ENCODE assay signal across 18 cellular contexts in genomic region chr1:19258353-19258752, GRCh38. TPM values are rescaled to one million over a fixed set of nuclear protein-coding genes. Genes with fewer than 3 reads are reported as not detected.
DNase-seq lines count a peak whose midpoint lies in the region; ATAC-seq, FAIRE-seq and TF ChIP-seq lines count a peak whose summit lies in the region.
"Had no signal": no experiment of that assay in that cellular context is flagged by ENCODE, and none has a peak within 500 bp of the region (broad histone marks: within the 10 kb centered on the region; RNA-seq: fewer than 3 reads in every experiment).

No MANE protein-coding gene starts in this region.

- no peak for ATAC-seq in activated CD8-positive, alpha-beta T cell treated with anti-CD3 and anti-CD28 coated beads for 36 hours
- no peak for ATAC-seq in activated CD8-positive, alpha-beta T cell treated with anti-CD3 and anti-CD28 coated beads, Interleukin-2, amount 10 ng/mL, durations not matched to agents 7 days and 5 days
- ATAC-seq in GM12878 (no peak), GM18867 (IDR thresholded peaks at IDR 0.05; ENCODE audit: unreplicated experiment) (no peak)
- no peak for ATAC-seq in CD4-positive, alpha-beta T cell (ENCODE audit: poor library complexity)

- no peaks in the 10 kb centered on the region for H3K27me3 Mint-ChIP-seq in activated CD8-positive, alpha-beta T cell treated with anti-CD3 and anti-CD28 coated beads for 36 hours
- no peaks in the 10 kb centered on the region for H3K27me3 Mint-ChIP-seq in activated CD8-positive, alpha-beta T cell treated with anti-CD3 and anti-CD28 coated beads, Interleukin-2, amount 10 ng/mL, durations not matched to agents 7 days and 5 days (ENCODE audit: low read depth)
- H3K27me3 Mint-ChIP-seq in HFFc6 (ENCODE audit: insufficient read depth): peaks cover 2% of the 10 kb centered on the region
- H3K27me3 Mint-ChIP-seq in CD4-positive, alpha-beta T cell: no peaks in the 10 kb centered on the region
- H3K27me3 Mint-ChIP-seq: CD8-positive, alpha-beta memory T cell had no signal

- no peak for TF ChIP-seq RAD21 in GM12878 (IDR thresholded peaks at IDR 0.05; ENCODE audit: insufficient read depth, low read depth, low read length)

- H3K4me3 Mint-ChIP-seq in activated CD8-positive, alpha-beta T cell treated with anti-CD3 and anti-CD28 coated beads for 36 hours: no peak overlapping the region
- no peak overlapping the region for H3K4me3 Mint-ChIP-seq in activated CD8-positive, alpha-beta T cell treated with anti-CD3 and anti-CD28 coated beads, Interleukin-2, amount 10 ng/mL, durations not matched to agents 7 days and 5 days
- H3K4me3 Mint-ChIP-seq in HFFc6: no peak overlapping the region
- no peak overlapping the region for H3K4me3 Mint-ChIP-seq in CD4-positive, alpha-beta T cell
- H3K4me3 Mint-ChIP-seq: CD8-positive, alpha-beta memory T cell had no signal

- H3K36me3 Mint-ChIP-seq in activated CD8-positive, alpha-beta T cell treated with anti-CD3 and anti-CD28 coated beads for 36 hours (ENCODE audit: low read depth): peaks cover 55% of the 10 kb centered on the region
- H3K36me3 Mint-ChIP-seq in activated CD8-positive, alpha-beta T cell treated with anti-CD3 and anti-CD28 coated beads, Interleukin-2, amount 10 ng/mL, durations not matched to agents 7 days and 5 days (ENCODE audit: low read depth): peaks cover 19% of the 10 kb centered on the region
- peaks cover 12% of the 10 kb centered on the region; the same call in 1 of the 2 replicates for H3K36me3 Mint-ChIP-seq in HFFc6 (ENCODE audit: low read depth)
- peaks cover 55% of the 10 kb centered on the region for H3K36me3 Mint-ChIP-seq in CD4-positive, alpha-beta T cell (ENCODE audit: low read depth)

- H4K20me1 ChIP-seq in GM12878 (ENCODE audit: control insufficient read depth, insufficient read depth): peaks cover 3% of the 10 kb centered on the region; the same call in 1 of the 2 replicates

- in situ Hi-C loops in GM12878 (cut with MboI): no loop called here

- FAIRE-seq in GM12878 (lab: Jason Lieb, UNC): no peak
- FAIRE-seq: D721Med had no signal

- H3K4me1 Mint-ChIP-seq in activated CD8-positive, alpha-beta T cell treated with anti-CD3 and anti-CD28 coated beads for 36 hours (ENCODE audit: low read depth): peaks cover 28% of the 10 kb centered on the region
- peaks cover 8% of the 10 kb centered on the region for H3K4me1 Mint-ChIP-seq in activated CD8-positive, alpha-beta T cell treated with anti-CD3 and anti-CD28 coated beads, Interleukin-2, amount 10 ng/mL, durations not matched to agents 7 days and 5 days (ENCODE audit: low read depth)
- H3K4me1 Mint-ChIP-seq in HFFc6 (ENCODE audit: low read depth): peaks cover 33% of the 10 kb centered on the region
- H3K4me1 Mint-ChIP-seq in CD4-positive, alpha-beta T cell (ENCODE audit: low read depth): peaks cover 8% of the 10 kb centered on the region

- 0 out of 2 replicates have a peak, but pooled peaks have one; percentile 31 for TF ChIP-seq POLR2A in GM12878 (IDR thresholded peaks at IDR 0.05; ENCODE audit: low read depth, low read length)

- CTCF ChIA-PET in activated CD8-positive, alpha-beta T cell treated with anti-CD3 and anti-CD28 coated beads for 36 hours (lab: Charles Lee): no interaction called here
- CTCF ChIA-PET in activated CD8-positive, alpha-beta T cell treated with anti-CD3 and anti-CD28 coated beads, Interleukin-2, amount 10 ng/mL, durations not matched to agents 7 days and 5 days (lab: Charles Lee): no interaction called here
- CTCF ChIA-PET in GM12878 (lab: Yijun Ruan, JAX): interaction anchor here (0.7 to 0.9 kb wide), 2 partner anchors 17 to 45 kb away, joined by 3 read pairs; no protein-coding TSS in a partner anchor
- CTCF ChIA-PET in CD4-positive, alpha-beta T cell (lab: Charles Lee): no interaction called here

- DNase-seq in activated CD8-positive, alpha-beta T cell treated with anti-CD3 and anti-CD28 coated beads for 36 hours: no peak
- DNase-seq in activated CD8-positive, alpha-beta T cell treated with anti-CD3 and anti-CD28 coated beads, Interleukin-2, amount 10 ng/mL, durations not matched to agents 7 days and 5 days: no peak
- DNase-seq in HFFc6 (no peak), GM12878 (ENCODE audit: low read depth, low spot score) (no peak)
- no peak for DNase-seq in CD4-positive, alpha-beta T cell
- DNase-seq: CD8-positive, alpha-beta memory T cell; DMS79; HCEC 1CT; KBM-7; NCI-H1417 treated with DMSO at 0.1 percent for 48 hours; NCI-H1930; NCI-H446; NCI-H69; SIG-M5 had no signal

- SMC1A ChIA-PET in GM12878 (lab: Charles Lee; ENCODE audit: uncharacterized antibody, unreplicated experiment): no interaction called here

- no peaks in the 10 kb centered on the region for H3K9me3 ChIP-seq in GM12878 (replicated peaks; ENCODE audit: control insufficient read depth, insufficient read depth, low read length)
- H3K9me3 ChIP-seq in CD4-positive, alpha-beta T cell (ENCODE audit: control insufficient read depth, low read length): no peaks in the 10 kb centered on the region
- H3K9me3 ChIP-seq: BLaER1 had no signal

- H3K27ac ChIP-seq in GM12878 (ENCODE audit: control insufficient read depth, insufficient read depth): no peak overlapping the region
- no peak overlapping the region for H3K27ac ChIP-seq in CD4-positive, alpha-beta T cell (ENCODE audit: low read depth, low read length)
- H3K27ac ChIP-seq: BLaER1 had no signal

- intact Hi-C loops in activated CD8-positive, alpha-beta T cell treated with anti-CD3 and anti-CD28 coated beads for 36 hours (cut with micrococcal nuclease): no loop called here
- intact Hi-C loops in GM12878 (cut with micrococcal nuclease; ENCODE audit: unreplicated experiment): no loop called here
- intact Hi-C loops in CD4-positive, alpha-beta T cell (cut with DNase I, micrococcal nuclease): no loop called here

- no peaks in the 10 kb centered on the region for H3K9me3 Mint-ChIP-seq in activated CD8-positive, alpha-beta T cell treated with anti-CD3 and anti-CD28 coated beads for 36 hours
- no peaks in the 10 kb centered on the region for H3K9me3 Mint-ChIP-seq in activated CD8-positive, alpha-beta T cell treated with anti-CD3 and anti-CD28 coated beads, Interleukin-2, amount 10 ng/mL, durations not matched to agents 7 days and 5 days (ENCODE audit: insufficient read depth)
- no peaks in the 10 kb centered on the region for H3K9me3 Mint-ChIP-seq in HFFc6
- no peaks in the 10 kb centered on the region for H3K9me3 Mint-ChIP-seq in CD4-positive, alpha-beta T cell
- H3K9me3 Mint-ChIP-seq: CD8-positive, alpha-beta memory T cell had no signal

- no peak overlapping the region for H2AFZ ChIP-seq in GM12878 (ENCODE audit: control insufficient read depth, low read depth, low read length)

- 96% methylated on average over 8 of the region's 10 CpGs for WGBS in GM12878 (ENCODE audit: insufficient coverage, insufficient replicate concordance, low lambda C conversion rate, missing lambda C conversion rate)

- H3K27ac Mint-ChIP-seq in activated CD8-positive, alpha-beta T cell treated with anti-CD3 and anti-CD28 coated beads for 36 hours: peak overlapping the region; percentile 80
- H3K27ac Mint-ChIP-seq in activated CD8-positive, alpha-beta T cell treated with anti-CD3 and anti-CD28 coated beads, Interleukin-2, amount 10 ng/mL, durations not matched to agents 7 days and 5 days: no peak overlapping the region
- H3K27ac Mint-ChIP-seq in HFFc6: 0 out of 2 replicates have a peak overlapping the region, but pooled peaks have one; percentile 13
- H3K27ac Mint-ChIP-seq in CD4-positive, alpha-beta T cell: no peak overlapping the region

- BruUV-seq in GM12878 (replicated peaks; lab: Mats Ljungman, UMichigan): no TSS peak

- RAD21 ChIA-PET in GM12878 (lab: Charles Lee; ENCODE audit: unreplicated experiment): no interaction called here

- H3K9ac ChIP-seq in GM12878 (ENCODE audit: control insufficient read depth, insufficient read depth, low read length): no peak overlapping the region
- H3K9ac ChIP-seq: BLaER1 had no signal

- no peak for TF ChIP-seq EP300 in GM12878 (IDR thresholded peaks at IDR 0.05; ENCODE audit: borderline replicate concordance in 1 of 2, control insufficient read depth in 1 of 2, low read depth in 2 of 2, low read length in 2 of 2)

- peaks cover 17% of the 10 kb centered on the region for H3K79me2 ChIP-seq in GM12878 (ENCODE audit: control insufficient read depth, insufficient read depth, low read length)

- H3K36me3 ChIP-seq in GM12878 (ENCODE audit: control insufficient read depth in 2 of 2, insufficient read depth in 2 of 2, low read length in 1 of 2): peaks cover 33 to 34% of the 10 kb centered on the region in 2 experiments

- H3K27me3 ChIP-seq in GM12878 (replicated peaks in 1 of 2; ENCODE audit: control insufficient read depth in 2 of 2, insufficient read depth in 2 of 2, low read length in 1 of 2): no peaks in the 10 kb centered on the region
- no peaks in the 10 kb centered on the region for H3K27me3 ChIP-seq in CD4-positive, alpha-beta T cell (ENCODE audit: control insufficient read depth, insufficient read depth, low read length)
- H3K27me3 ChIP-seq: BLaER1 had no signal

- H3K4me2 ChIP-seq in GM12878 (ENCODE audit: control insufficient read depth, insufficient read depth): no peak overlapping the region
- H3K4me2 ChIP-seq: BLaER1 had no signal

- no peak for TF ChIP-seq CTCF in activated CD8-positive, alpha-beta T cell treated with anti-CD3 and anti-CD28 coated beads for 36 hours (IDR thresholded peaks at IDR 0.05)
- TF ChIP-seq CTCF in HFFc6 (IDR thresholded peaks at IDR 0.05): no peak
- no peak for TF ChIP-seq CTCF in GM12878 (IDR thresholded peaks at IDR 0.05 in 2 of 3, conservative IDR thresholded peaks at IDR 0.05 in 1 of 3; ENCODE audit: control insufficient read depth in 2 of 3, extremely low read depth in 1 of 3, insufficient read depth in 1 of 3, low read depth in 3 of 3, low read length in 3 of 3)
- no peak for TF ChIP-seq CTCF in CD4-positive, alpha-beta T cell (IDR thresholded peaks at IDR 0.05)

- no peak overlapping the region for H3K4me3 ChIP-seq in GM12878
- H3K4me3 ChIP-seq: BLaER1 had no signal

- POLR2A ChIA-PET in activated CD8-positive, alpha-beta T cell treated with anti-CD3 and anti-CD28 coated beads for 36 hours (lab: Charles Lee): no interaction called here
- POLR2A ChIA-PET in activated CD8-positive, alpha-beta T cell treated with anti-CD3 and anti-CD28 coated beads, Interleukin-2, amount 10 ng/mL, durations not matched to agents 7 days and 5 days (lab: Charles Lee): no interaction called here
- POLR2A ChIA-PET in GM12878 (lab: Charles Lee): no interaction called here
- POLR2A ChIA-PET in CD4-positive, alpha-beta T cell (lab: Charles Lee): no interaction called here

- peaks cover under 1% of the 10 kb centered on the region; the same call in 1 of the 2 replicates for H3K4me1 ChIP-seq in GM12878 (ENCODE audit: control insufficient read depth, insufficient read depth, low read length)

RNA-seq across cellular contexts. Expression of gene MRTO4, which starts 6.7 kb away (rescaled TPM):
- 10 to 100 TPM; 90.9 to 93.4 TPM for total RNA-seq in activated CD8-positive, alpha-beta T cell treated with anti-CD3 and anti-CD28 coated beads for 36 hours
- 10 to 100 TPM; 43.5 to 44.4 TPM for total RNA-seq in activated CD8-positive, alpha-beta T cell treated with anti-CD3 and anti-CD28 coated beads, Interleukin-2, amount 10 ng/mL, durations not matched to agents 7 days and 5 days
- 10 to 100 TPM; 40.0 to 61.9 (median 45.0) TPM for total RNA-seq in HFFc6 (2021; fragmentation: NEBNext Ultra II Directional; extraction: Animal tissue kit (Norgen Biotek cat#: 25700))
- total RNA-seq in GM12878 (2013; cell fraction: nucleolus; rRNA removed): 19.4 and 25.8 TPM in 2 replicates
- 64.1 and 64.7 TPM in 2 replicates for total RNA-seq in GM12878 (2014; rRNA removed)
- total RNA-seq in GM12878 (2014; rRNA removed; fragmentation: Illumina TruSeq; extraction: Trizol): 64.5 and 74.6 TPM in 2 replicates
- total RNA-seq in GM12878 (2021): 72.1 and 74.7 TPM in 2 replicates
- polyA plus RNA-seq in GM12878 (2011; ENCODE audit: low read depth): 19.9 TPM
- polyA plus RNA-seq in GM12878 (2011; rRNA removed): 50.6 and 56.8 TPM in 2 replicates
- polyA plus RNA-seq in GM12878 (2011; cell fraction: cytosol; rRNA removed): 61.1 and 76.2 TPM in 2 replicates
- polyA plus RNA-seq in GM12878 (2011; cell fraction: nucleus; rRNA removed): 23.5 and 31.4 TPM in 2 replicates
- 25.8 and 30.6 TPM in 2 replicates for polyA plus RNA-seq in GM12878 (2012)
- polyA plus RNA-seq in GM12878 (2014; fragmentation: Illumina TruSeq; extraction: Trizol): 73.3 and 82.6 TPM in 2 replicates
- polyA plus RNA-seq in GM12878 (2014; fragmentation: Nextera tagmentation; extraction: Ambion mirVana): 10 to 100 TPM; 43.5 to 64.8 TPM
- 67.3 and 70.8 TPM in 2 replicates for polyA plus RNA-seq in GM12878 (2014; rRNA removed)
- 10 to 100 TPM; 92.0 to 99.5 TPM for polyA plus RNA-seq in GM12878 (2016; fragmentation: Nextera tagmentation; extraction: Ambion mirVana)
- polyA minus RNA-seq in GM12878 (2011; rRNA and poly(A)+ RNA removed): 29.5 and 38.2 TPM in 2 replicates
- 10.6 and 12.8 TPM in 2 replicates for polyA minus RNA-seq in GM12878 (2011; cell fraction: cytosol; rRNA and poly(A)+ RNA removed)
- 7.7 and 25.0 TPM in 2 replicates for polyA minus RNA-seq in GM12878 (2011; cell fraction: nucleus; rRNA and poly(A)+ RNA removed)
- total RNA-seq in CD4-positive, alpha-beta T cell: 10 to 100 TPM; 10.2 to 12.0 TPM

RNA-seq across cellular contexts. Expression of gene EMC1, which starts 7.0 kb away (rescaled TPM):
- 10 to 100 TPM; 38.3 to 39.5 TPM for total RNA-seq in activated CD8-positive, alpha-beta T cell treated with anti-CD3 and anti-CD28 coated beads for 36 hours
- total RNA-seq in activated CD8-positive, alpha-beta T cell treated with anti-CD3 and anti-CD28 coated beads, Interleukin-2, amount 10 ng/mL, durations not matched to agents 7 days and 5 days: 10 to 100 TPM; 36.6 to 38.9 TPM
- 100 to 1,000 TPM in 2 of 6 experiments, 10 to 100 TPM in 4; 86.8 to 106 (median 93.6) TPM for total RNA-seq in HFFc6 (2021; fragmentation: NEBNext Ultra II Directional; extraction: Animal tissue kit (Norgen Biotek cat#: 25700))
- 112 and 120 TPM in 2 replicates for total RNA-seq in GM12878 (2013; cell fraction: nucleolus; rRNA removed)
- 37.4 and 43.6 TPM in 2 replicates for total RNA-seq in GM12878 (2014; rRNA removed)
- total RNA-seq in GM12878 (2014; rRNA removed; fragmentation: Illumina TruSeq; extraction: Trizol): 12.3 and 12.8 TPM in 2 replicates
- 37.0 and 40.7 TPM in 2 replicates for total RNA-seq in GM12878 (2021)
- 14.5 TPM for polyA plus RNA-seq in GM12878 (2011; ENCODE audit: low read depth)
- 7.9 and 13.2 TPM in 2 replicates for polyA plus RNA-seq in GM12878 (2011; rRNA removed)
- polyA plus RNA-seq in GM12878 (2011; cell fraction: cytosol; rRNA removed): 18.4 and 24.1 TPM in 2 replicates
- 78.0 and 78.6 TPM in 2 replicates for polyA plus RNA-seq in GM12878 (2011; cell fraction: nucleus; rRNA removed)
- polyA plus RNA-seq in GM12878 (2012): 20.2 and 20.5 TPM in 2 replicates
- 21.7 and 25.2 TPM in 2 replicates for polyA plus RNA-seq in GM12878 (2014; fragmentation: Illumina TruSeq; extraction: Trizol)
- polyA plus RNA-seq in GM12878 (2014; fragmentation: Nextera tagmentation; extraction: Ambion mirVana): 10 to 100 TPM; 12.2 to 12.8 TPM
- 15.9 and 18.3 TPM in 2 replicates for polyA plus RNA-seq in GM12878 (2014; rRNA removed)
- 10 to 100 TPM; 33.5 to 35.4 TPM for polyA plus RNA-seq in GM12878 (2016; fragmentation: Nextera tagmentation; extraction: Ambion mirVana)
- polyA minus RNA-seq in GM12878 (2011; rRNA and poly(A)+ RNA removed): 25.9 and 28.2 TPM in 2 replicates
- 10.7 and 13.3 TPM in 2 replicates for polyA minus RNA-seq in GM12878 (2011; cell fraction: cytosol; rRNA and poly(A)+ RNA removed)
- 23.0 and 39.4 TPM in 2 replicates for polyA minus RNA-seq in GM12878 (2011; cell fraction: nucleus; rRNA and poly(A)+ RNA removed)
- 10 to 100 TPM; 21.9 to 22.2 TPM for total RNA-seq in CD4-positive, alpha-beta T cell

RNA-seq across cellular contexts. Expression of gene AKR7A3, which starts 30.2 kb away (rescaled TPM):
- under 1 TPM; 0.54 TPM for total RNA-seq in activated CD8-positive, alpha-beta T cell treated with anti-CD3 and anti-CD28 coated beads for 36 hours
- total RNA-seq in activated CD8-positive, alpha-beta T cell treated with anti-CD3 and anti-CD28 coated beads, Interleukin-2, amount 10 ng/mL, durations not matched to agents 7 days and 5 days: under 1 TPM; 0.37 to 0.61 TPM
- total RNA-seq in HFFc6 (2021; fragmentation: NEBNext Ultra II Directional; extraction: Animal tissue kit (Norgen Biotek cat#: 25700)): under 1 TPM in 5 of 6 experiments, not detected in 1; 0.12 to 0.46 (median 0.27) TPM
- total RNA-seq in GM12878 (2013; cell fraction: nucleolus; rRNA removed): 2.2 TPM in 2 replicates
- total RNA-seq in GM12878 (2014; rRNA removed) (0.22 and 0.73 TPM in 2 replicates), GM12878 (2014; rRNA removed; fragmentation: Illumina TruSeq; extraction: Trizol) (0.22 and 0.23 TPM in 2 replicates), GM12878 (2021) (0.88 and 1.1 TPM in 2 replicates)
- 0.20 TPM for polyA plus RNA-seq in GM12878 (2011; ENCODE audit: low read depth)
- polyA plus RNA-seq in GM12878 (2011; rRNA removed) (0.07 and 0.10 TPM in 2 replicates), GM12878 (2014; fragmentation: Illumina TruSeq; extraction: Trizol) (0.12 TPM in 1 of 2 replicates, not detected in the other), GM12878 (2014; fragmentation: Nextera tagmentation; extraction: Ambion mirVana) (not detected), GM12878 (2014; rRNA removed) (0.85 and 1.1 TPM in 2 replicates), GM12878 (2016; fragmentation: Nextera tagmentation; extraction: Ambion mirVana) (under 1 TPM; 0.23 to 0.28 TPM)
- 0.09 and 0.13 TPM in 2 replicates for polyA plus RNA-seq in GM12878 (2011; cell fraction: cytosol; rRNA removed)
- polyA plus RNA-seq in GM12878 (2011; cell fraction: nucleus; rRNA removed): 0.76 and 1.3 TPM in 2 replicates
- 0.28 and 0.64 TPM in 2 replicates for polyA plus RNA-seq in GM12878 (2012)
- polyA minus RNA-seq in GM12878 (2011; rRNA and poly(A)+ RNA removed): 0.21 TPM in 1 of 2 replicates, not detected in the other
- polyA minus RNA-seq in GM12878 (2011; cell fraction: cytosol; rRNA and poly(A)+ RNA removed): not detected in 2 replicates
- polyA minus RNA-seq in GM12878 (2011; cell fraction: nucleus; rRNA and poly(A)+ RNA removed): 0.24 and 0.38 TPM in 2 replicates
- 1 to 10 TPM in 1 of 2 experiments, under 1 TPM in 1; 0.84 to 1.4 TPM for total RNA-seq in CD4-positive, alpha-beta T cell
- total RNA-seq: A172 had no signal
- polyA plus RNA-seq: CD8-positive, alpha-beta memory T cell had no signal

RNA-seq across cellular contexts. Expression of gene UBR4, which starts 48.3 kb away (rescaled TPM):
- 100 to 1,000 TPM; 133 TPM for total RNA-seq in activated CD8-positive, alpha-beta T cell treated with anti-CD3 and anti-CD28 coated beads for 36 hours
- total RNA-seq in activated CD8-positive, alpha-beta T cell treated with anti-CD3 and anti-CD28 coated beads, Interleukin-2, amount 10 ng/mL, durations not matched to agents 7 days and 5 days: 100 to 1,000 TPM; 117 to 125 TPM
- total RNA-seq in HFFc6 (2021; fragmentation: NEBNext Ultra II Directional; extraction: Animal tissue kit (Norgen Biotek cat#: 25700)): 100 to 1,000 TPM in 1 of 6 experiments, 10 to 100 TPM in 5; 74.2 to 116 (median 88.6) TPM
- total RNA-seq in GM12878 (2013; cell fraction: nucleolus; rRNA removed): 501 and 589 TPM in 2 replicates
- total RNA-seq in GM12878 (2014; rRNA removed) (78.7 and 83.0 TPM in 2 replicates), GM12878 (2014; rRNA removed; fragmentation: Illumina TruSeq; extraction: Trizol) (42.8 and 46.8 TPM in 2 replicates), GM12878 (2021) (106 and 107 TPM in 2 replicates)
- polyA plus RNA-seq in GM12878 (2011; ENCODE audit: low read depth): 71.2 TPM
- polyA plus RNA-seq in GM12878 (2011; rRNA removed) (22.8 and 52.1 TPM in 2 replicates), GM12878 (2014; fragmentation: Illumina TruSeq; extraction: Trizol) (91.1 and 118 TPM in 2 replicates), GM12878 (2014; fragmentation: Nextera tagmentation; extraction: Ambion mirVana) (10 to 100 TPM; 50.6 to 60.2 TPM), GM12878 (2014; rRNA removed) (116 and 124 TPM in 2 replicates), GM12878 (2016; fragmentation: Nextera tagmentation; extraction: Ambion mirVana) (10 to 100 TPM; 34.2 to 41.4 TPM)
- polyA plus RNA-seq in GM12878 (2011; cell fraction: cytosol; rRNA removed): 75.8 and 119 TPM in 2 replicates
- 476 and 506 TPM in 2 replicates for polyA plus RNA-seq in GM12878 (2011; cell fraction: nucleus; rRNA removed)
- polyA plus RNA-seq in GM12878 (2012): 86.4 and 111 TPM in 2 replicates
- polyA minus RNA-seq in GM12878 (2011; rRNA and poly(A)+ RNA removed): 130 and 134 TPM in 2 replicates
- polyA minus RNA-seq in GM12878 (2011; cell fraction: cytosol; rRNA and poly(A)+ RNA removed): 51.9 and 67.2 TPM in 2 replicates
- 237 and 297 TPM in 2 replicates for polyA minus RNA-seq in GM12878 (2011; cell fraction: nucleus; rRNA and poly(A)+ RNA removed)
- 100 to 1,000 TPM; 116 to 125 TPM for total RNA-seq in CD4-positive, alpha-beta T cell

RNA-seq across cellular contexts. Expression of gene AKR7A2, which starts 53.6 kb away (rescaled TPM):
- 10 to 100 TPM; 42.9 to 43.4 TPM for total RNA-seq in activated CD8-positive, alpha-beta T cell treated with anti-CD3 and anti-CD28 coated beads for 36 hours
- total RNA-seq in activated CD8-positive, alpha-beta T cell treated with anti-CD3 and anti-CD28 coated beads, Interleukin-2, amount 10 ng/mL, durations not matched to agents 7 days and 5 days: 10 to 100 TPM; 46.3 to 50.6 TPM
- 10 to 100 TPM; 62.8 to 74.2 (median 69.4) TPM for total RNA-seq in HFFc6 (2021; fragmentation: NEBNext Ultra II Directional; extraction: Animal tissue kit (Norgen Biotek cat#: 25700))
- total RNA-seq in GM12878 (2013; cell fraction: nucleolus; rRNA removed): 18.7 and 23.4 TPM in 2 replicates
- 56.2 and 62.2 TPM in 2 replicates for total RNA-seq in GM12878 (2014; rRNA removed)
- total RNA-seq in GM12878 (2014; rRNA removed; fragmentation: Illumina TruSeq; extraction: Trizol): 34.8 and 38.1 TPM in 2 replicates
- 58.0 and 61.2 TPM in 2 replicates for total RNA-seq in GM12878 (2021)
- polyA plus RNA-seq in GM12878 (2011; ENCODE audit: low read depth): 16.0 TPM
- 25.2 and 37.3 TPM in 2 replicates for polyA plus RNA-seq in GM12878 (2011; rRNA removed)
- 55.9 and 62.9 TPM in 2 replicates for polyA plus RNA-seq in GM12878 (2011; cell fraction: cytosol; rRNA removed)
- 31.0 and 31.3 TPM in 2 replicates for polyA plus RNA-seq in GM12878 (2011; cell fraction: nucleus; rRNA removed)
- polyA plus RNA-seq in GM12878 (2012): 27.4 and 42.6 TPM in 2 replicates
- 12.1 and 27.8 TPM in 2 replicates for polyA plus RNA-seq in GM12878 (2014; fragmentation: Illumina TruSeq; extraction: Trizol)
- polyA plus RNA-seq in GM12878 (2014; fragmentation: Nextera tagmentation; extraction: Ambion mirVana): 1 to 10 TPM; 1.3 to 9.8 TPM
- polyA plus RNA-seq in GM12878 (2014; rRNA removed): 68.7 and 70.2 TPM in 2 replicates
- 100 to 1,000 TPM; 104 to 114 TPM for polyA plus RNA-seq in GM12878 (2016; fragmentation: Nextera tagmentation; extraction: Ambion mirVana)
- 14.8 and 28.4 TPM in 2 replicates for polyA minus RNA-seq in GM12878 (2011; rRNA and poly(A)+ RNA removed)
- polyA minus RNA-seq in GM12878 (2011; cell fraction: cytosol; rRNA and poly(A)+ RNA removed): 12.7 and 13.4 TPM in 2 replicates
- 7.3 and 11.5 TPM in 2 replicates for polyA minus RNA-seq in GM12878 (2011; cell fraction: nucleus; rRNA and poly(A)+ RNA removed)
- total RNA-seq in CD4-positive, alpha-beta T cell: 10 to 100 TPM; 11.1 to 11.8 TPM

Comparison
In these comparisons a context has a peak if more than half of its experiments do, and no peak if none do; other contexts are left out.
1. H3K27ac Mint-ChIP-seq: peak in activated CD8-positive, alpha-beta T cell treated with anti-CD3 and anti-CD28 coated beads for 36 hours (single experiment) and HFFc6 (single experiment); none in activated CD8-positive, alpha-beta T cell treated with anti-CD3 and anti-CD28 coated beads, Interleukin-2, amount 10 ng/mL, durations not matched to agents 7 days and 5 days (single experiment) and CD4-positive, alpha-beta T cell (single experiment).